ENCODE assay signal across 1 cellular context in the genomic region with DNA sequence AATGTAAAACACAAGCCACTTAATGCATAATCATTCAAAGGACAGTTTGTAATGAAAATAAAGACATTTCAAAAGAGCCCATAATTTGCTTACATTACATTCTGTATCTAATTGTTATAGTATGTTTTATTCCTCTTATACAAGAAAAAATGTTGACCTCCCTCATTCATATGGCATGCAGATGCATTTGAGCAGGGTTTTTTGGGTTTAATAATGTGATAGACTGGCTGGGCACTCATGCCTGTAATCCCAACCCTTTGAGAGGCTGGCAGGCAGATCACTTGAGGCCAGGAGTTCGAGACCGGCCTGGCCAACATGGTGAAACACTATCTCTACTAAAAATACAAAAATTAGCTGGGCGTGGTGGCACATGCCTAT.
TF ChIP-seq lines count a peak whose summit lies in the region.

No MANE protein-coding gene starts in this region.

TF ChIP-seq in endothelial cell of umbilical vein, 7 proteins besides CTCF, POLR2A, EP300 and RAD21:
- TF ChIP-seq GATA2 (IDR thresholded peaks at IDR 0.05; ENCODE audit: insufficient read depth, insufficient read length, low read depth, low read length) (no peak), EZH2 (IDR thresholded peaks at IDR 0.05; ENCODE audit: borderline replicate concordance, low read depth, low read length, severe bottlenecking) (no peak), JUN (IDR thresholded peaks at IDR 0.05; ENCODE audit: borderline replicate concordance, insufficient read depth, insufficient read length, low read depth) (no peak), POLR2AphosphoS5 (IDR thresholded peaks at IDR 0.05; ENCODE audit: insufficient read depth, low read depth, low read length) (no peak), FOS (IDR thresholded peaks at IDR 0.05; ENCODE audit: borderline replicate concordance, insufficient read depth, low read length) (no peak), MYC (IDR thresholded peaks at IDR 0.05; ENCODE audit: low read depth, low read length) (no peak)
- TF ChIP-seq, protein P1, sequence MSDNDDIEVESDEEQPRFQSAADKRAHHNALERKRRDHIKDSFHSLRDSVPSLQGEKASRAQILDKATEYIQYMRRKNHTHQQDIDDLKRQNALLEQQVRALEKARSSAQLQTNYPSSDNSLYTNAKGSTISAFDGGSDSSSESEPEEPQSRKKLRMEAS (IDR thresholded peaks at IDR 0.05; ENCODE audit: insufficient read depth, insufficient read length) = no peak
